ENCODE assay signal across 1 cellular context in the genomic region with DNA sequence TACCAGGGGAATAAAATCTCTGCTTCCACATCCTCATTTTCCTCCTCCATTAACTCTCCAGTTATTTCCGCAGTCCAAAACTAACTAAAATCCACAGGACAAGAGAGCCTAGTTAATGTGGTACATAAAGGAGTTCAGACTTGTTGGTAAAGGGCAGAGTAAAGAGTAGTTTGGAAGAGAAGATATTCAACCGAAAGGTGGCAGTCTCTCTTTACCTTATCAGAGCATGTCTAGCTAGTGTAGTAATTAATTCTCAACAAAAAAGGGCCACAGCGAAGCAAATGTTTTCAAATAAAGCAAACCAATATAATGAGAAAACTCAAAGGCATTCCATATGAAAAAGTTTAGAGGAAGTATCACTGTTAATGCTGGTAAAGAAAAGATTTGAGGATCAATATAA.
TF ChIP-seq lines count a peak whose summit lies in the region.

No MANE protein-coding gene starts in this region.

TF ChIP-seq in H1, 55 proteins besides CTCF, POLR2A, EP300 and RAD21 (continued from another document):
- TF ChIP-seq CHD7 (IDR thresholded peaks at IDR 0.05; ENCODE audit: insufficient replicate concordance, low read length) (no peak), RXRA (IDR thresholded peaks at IDR 0.05; ENCODE audit: insufficient read depth, low read depth, low read length) (no peak), SIX5 (IDR thresholded peaks at IDR 0.05; ENCODE audit: low read depth, low read length) (no peak), CTBP2 (IDR thresholded peaks at IDR 0.05; ENCODE audit: borderline replicate concordance, insufficient read depth, insufficient read length, low read length) (no peak), CHD1 (IDR thresholded peaks at IDR 0.05; ENCODE audit: low read depth, low read length) (no peak), ASH2L (IDR thresholded peaks at IDR 0.05; ENCODE audit: low read length) (no peak), SRF (IDR thresholded peaks at IDR 0.05; ENCODE audit: low read depth, low read length) (no peak), CHD2 (IDR thresholded peaks at IDR 0.05; ENCODE audit: low read length) (no peak), POLR2AphosphoS5 (IDR thresholded peaks at IDR 0.05; ENCODE audit: low read depth, low read length) (no peak), SAP30 (IDR thresholded peaks at IDR 0.05; ENCODE audit: insufficient read depth, insufficient replicate concordance, low read length) (no peak), KDM4A (IDR thresholded peaks at IDR 0.05; ENCODE audit: low read depth, low read length, severe bottlenecking) (no peak), ATF2 (IDR thresholded peaks at IDR 0.05; ENCODE audit: low read length) (no peak), CEBPB (IDR thresholded peaks at IDR 0.05; ENCODE audit: low read depth, low read length) (no peak)
